In genomic region chr11:61999141-61999975, GRCh38 we compare ENCODE assay signal across 1 cellular context.
TF ChIP-seq lines count a peak whose summit lies in the region.

No MANE protein-coding gene starts in this region.

TF ChIP-seq in HepG2, 621 proteins besides CTCF, POLR2A, EP300 and RAD21 (continued from another document and continues in another):
- peak; percentile 57; the same call in 1 of the 2 replicates for TF ChIP-seq ARID5B (CRISPR knock-in tag; IDR thresholded peaks at IDR 0.05)
- no peak for TF ChIP-seq GRHL1 (CRISPR knock-in tag; conservative IDR thresholded peaks at IDR 0.05)
- TF ChIP-seq CBX5 (CRISPR knock-in tag; IDR thresholded peaks at IDR 0.05; ENCODE audit: borderline replicate concordance) = no peak
- TF ChIP-seq ZNF850 (CRISPR knock-in tag; conservative IDR thresholded peaks at IDR 0.05) = no peak
- TF ChIP-seq ZNF777 (CRISPR knock-in tag; IDR thresholded peaks at IDR 0.05) = no peak
- no peak for TF ChIP-seq KLF11 (CRISPR knock-in tag; IDR thresholded peaks at IDR 0.05)
- no peak for TF ChIP-seq ZBTB49 (CRISPR knock-in tag; IDR thresholded peaks at IDR 0.05; ENCODE audit: borderline replicate concordance)
- TF ChIP-seq SOX6 (IDR thresholded peaks at IDR 0.05) = no peak
- peak; percentile 75 for TF ChIP-seq SOX6 (CRISPR knock-in tag; IDR thresholded peaks at IDR 0.05)
- TF ChIP-seq FOXP1 (IDR thresholded peaks at IDR 0.05) = no peak
- no peak for TF ChIP-seq FOXP1 (CRISPR knock-in tag; IDR thresholded peaks at IDR 0.05)
- TF ChIP-seq CREM (IDR thresholded peaks at IDR 0.05) = peak; percentile 28; the same call in 1 of the 2 replicates
- TF ChIP-seq CREM (CRISPR knock-in tag; IDR thresholded peaks at IDR 0.05) = no peak
- TF ChIP-seq NFE2L2 (IDR thresholded peaks at IDR 0.05; ENCODE audit: low read length) = no peak
- TF ChIP-seq ZNF451 (CRISPR knock-in tag; IDR thresholded peaks at IDR 0.05) = no peak
- no peak for TF ChIP-seq ZBTB25 (CRISPR knock-in tag; IDR thresholded peaks at IDR 0.05)
- no peak for TF ChIP-seq SRSF1 (optimal IDR thresholded peaks at IDR 0.05; ENCODE audit: low read depth, low read length)
- no peak for TF ChIP-seq REXO4 (CRISPR knock-in tag; IDR thresholded peaks at IDR 0.05; ENCODE audit: borderline replicate concordance)
- no peak for TF ChIP-seq RCOR2 (CRISPR knock-in tag; IDR thresholded peaks at IDR 0.05)
- TF ChIP-seq ZNF446 (CRISPR knock-in tag; IDR thresholded peaks at IDR 0.05) = no peak
- no peak for TF ChIP-seq ZNF350 (CRISPR knock-in tag; IDR thresholded peaks at IDR 0.05; ENCODE audit: borderline replicate concordance, low read depth)
- TF ChIP-seq ZBTB37 (CRISPR knock-in tag; IDR thresholded peaks at IDR 0.05) = no peak
- peak; percentile 58; the same call in 1 of the 2 replicates for TF ChIP-seq ZNF614 (CRISPR knock-in tag; IDR thresholded peaks at IDR 0.05; ENCODE audit: borderline replicate concordance)
- TF ChIP-seq ZNF496 (CRISPR knock-in tag; IDR thresholded peaks at IDR 0.05; ENCODE audit: insufficient replicate concordance) = no peak
- TF ChIP-seq GATAD2A (CRISPR knock-in tag; IDR thresholded peaks at IDR 0.05) = peak; percentile 72
- TF ChIP-seq ZNF792 (CRISPR knock-in tag; IDR thresholded peaks at IDR 0.05) = no peak
- no peak for TF ChIP-seq ZNF432 (CRISPR knock-in tag; IDR thresholded peaks at IDR 0.05; ENCODE audit: borderline replicate concordance)
- TF ChIP-seq MEIS2 (CRISPR knock-in tag; IDR thresholded peaks at IDR 0.05) = no peak
- no peak for TF ChIP-seq PRDM4 (CRISPR knock-in tag; IDR thresholded peaks at IDR 0.05; ENCODE audit: borderline replicate concordance)
- TF ChIP-seq ZNF275 (CRISPR knock-in tag; IDR thresholded peaks at IDR 0.05; ENCODE audit: borderline replicate concordance) = no peak
- no peak for TF ChIP-seq ZNF883 (CRISPR knock-in tag; IDR thresholded peaks at IDR 0.05; ENCODE audit: not compliant biosample characterization)
- no peak for TF ChIP-seq ZBTB44 (CRISPR knock-in tag; IDR thresholded peaks at IDR 0.05)
- TF ChIP-seq ZNF34 (CRISPR knock-in tag; IDR thresholded peaks at IDR 0.05; ENCODE audit: borderline replicate concordance) = no peak
- TF ChIP-seq HNRNPL (IDR thresholded peaks at IDR 0.05; ENCODE audit: low read depth, low read length) = no peak
- no peak for TF ChIP-seq MAFG (CRISPR knock-in tag; IDR thresholded peaks at IDR 0.05)
- TF ChIP-seq ELF3 (CRISPR knock-in tag; IDR thresholded peaks at IDR 0.05) = 0 out of 2 replicates have a peak, but pooled peaks have one; percentile 19
- TF ChIP-seq GPBP1L1 (CRISPR knock-in tag; IDR thresholded peaks at IDR 0.05) = no peak
- TF ChIP-seq ZNF619 (CRISPR knock-in tag; IDR thresholded peaks at IDR 0.05) = no peak
- TF ChIP-seq ISX (CRISPR knock-in tag; conservative IDR thresholded peaks at IDR 0.05) = no peak
- TF ChIP-seq ZNF775 (CRISPR knock-in tag; IDR thresholded peaks at IDR 0.05; ENCODE audit: borderline replicate concordance) = no peak
- TF ChIP-seq ZNF569 (CRISPR knock-in tag; IDR thresholded peaks at IDR 0.05; ENCODE audit: borderline replicate concordance) = no peak
- no peak for TF ChIP-seq NFKBIZ (CRISPR knock-in tag; IDR thresholded peaks at IDR 0.05)
- no peak for TF ChIP-seq ATF1 (CRISPR knock-in tag; IDR thresholded peaks at IDR 0.05)
- peak; percentile 54; the same call in 1 of the 2 replicates for TF ChIP-seq SOX13 (IDR thresholded peaks at IDR 0.05)
- peak in 1 of 2 experiments; percentile 89; a peak in 2 of 4 replicates for TF ChIP-seq SOX13 (CRISPR knock-in tag; conservative IDR thresholded peaks at IDR 0.05 in 1 of 2, IDR thresholded peaks at IDR 0.05 in 1 of 2)
- no peak for TF ChIP-seq SKIL (CRISPR knock-in tag; IDR thresholded peaks at IDR 0.05; ENCODE audit: borderline replicate concordance)
- TF ChIP-seq SETDB1 (CRISPR knock-in tag; IDR thresholded peaks at IDR 0.05; ENCODE audit: borderline replicate concordance) = no peak
